1 cellular context compared by ENCODE assay signal in genomic region chr1:168154707-168155106, GRCh38. TPM values are rescaled to one million over a fixed set of nuclear protein-coding genes. Genes with fewer than 3 reads are reported as not detected.
"Had no signal": no experiment of that assay in that cellular context is flagged by ENCODE, and none has a peak within 500 bp of the region (broad histone marks: within the 10 kb centered on the region; RNA-seq: fewer than 3 reads in every experiment).

No MANE protein-coding gene starts in this region.

RNA-seq across cellular contexts. Expression of gene GPR161, which starts 18.0 kb away (rescaled TPM):
- total RNA-seq: natural killer cell had no signal
